In the genomic region with DNA sequence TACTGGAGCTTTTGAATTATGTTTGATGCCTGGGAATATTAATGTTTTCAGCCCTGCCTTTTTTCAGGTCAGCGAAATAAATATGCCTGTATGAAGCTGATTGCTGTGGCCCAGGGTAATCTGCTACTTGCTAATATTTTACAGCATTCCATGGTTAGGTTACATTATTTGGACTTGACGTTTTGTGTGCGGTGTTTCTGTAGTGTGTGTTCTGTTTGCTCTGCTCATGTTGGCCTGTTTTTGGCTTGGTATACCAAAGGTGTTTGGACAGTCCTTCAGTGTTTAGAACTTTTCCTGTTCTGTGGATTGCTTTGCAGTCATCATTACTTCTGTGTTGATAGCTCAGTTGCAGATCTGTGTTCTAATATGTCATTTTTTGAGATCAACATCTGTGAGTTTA, we compare ENCODE assay signal across 1 cellular context.
TF ChIP-seq lines count a peak whose summit lies in the region.

No MANE protein-coding gene starts in this region.

TF ChIP-seq in GM23338, 12 proteins besides CTCF, POLR2A, EP300 and RAD21 (continued from another document):
- TF ChIP-seq, protein P1, sequence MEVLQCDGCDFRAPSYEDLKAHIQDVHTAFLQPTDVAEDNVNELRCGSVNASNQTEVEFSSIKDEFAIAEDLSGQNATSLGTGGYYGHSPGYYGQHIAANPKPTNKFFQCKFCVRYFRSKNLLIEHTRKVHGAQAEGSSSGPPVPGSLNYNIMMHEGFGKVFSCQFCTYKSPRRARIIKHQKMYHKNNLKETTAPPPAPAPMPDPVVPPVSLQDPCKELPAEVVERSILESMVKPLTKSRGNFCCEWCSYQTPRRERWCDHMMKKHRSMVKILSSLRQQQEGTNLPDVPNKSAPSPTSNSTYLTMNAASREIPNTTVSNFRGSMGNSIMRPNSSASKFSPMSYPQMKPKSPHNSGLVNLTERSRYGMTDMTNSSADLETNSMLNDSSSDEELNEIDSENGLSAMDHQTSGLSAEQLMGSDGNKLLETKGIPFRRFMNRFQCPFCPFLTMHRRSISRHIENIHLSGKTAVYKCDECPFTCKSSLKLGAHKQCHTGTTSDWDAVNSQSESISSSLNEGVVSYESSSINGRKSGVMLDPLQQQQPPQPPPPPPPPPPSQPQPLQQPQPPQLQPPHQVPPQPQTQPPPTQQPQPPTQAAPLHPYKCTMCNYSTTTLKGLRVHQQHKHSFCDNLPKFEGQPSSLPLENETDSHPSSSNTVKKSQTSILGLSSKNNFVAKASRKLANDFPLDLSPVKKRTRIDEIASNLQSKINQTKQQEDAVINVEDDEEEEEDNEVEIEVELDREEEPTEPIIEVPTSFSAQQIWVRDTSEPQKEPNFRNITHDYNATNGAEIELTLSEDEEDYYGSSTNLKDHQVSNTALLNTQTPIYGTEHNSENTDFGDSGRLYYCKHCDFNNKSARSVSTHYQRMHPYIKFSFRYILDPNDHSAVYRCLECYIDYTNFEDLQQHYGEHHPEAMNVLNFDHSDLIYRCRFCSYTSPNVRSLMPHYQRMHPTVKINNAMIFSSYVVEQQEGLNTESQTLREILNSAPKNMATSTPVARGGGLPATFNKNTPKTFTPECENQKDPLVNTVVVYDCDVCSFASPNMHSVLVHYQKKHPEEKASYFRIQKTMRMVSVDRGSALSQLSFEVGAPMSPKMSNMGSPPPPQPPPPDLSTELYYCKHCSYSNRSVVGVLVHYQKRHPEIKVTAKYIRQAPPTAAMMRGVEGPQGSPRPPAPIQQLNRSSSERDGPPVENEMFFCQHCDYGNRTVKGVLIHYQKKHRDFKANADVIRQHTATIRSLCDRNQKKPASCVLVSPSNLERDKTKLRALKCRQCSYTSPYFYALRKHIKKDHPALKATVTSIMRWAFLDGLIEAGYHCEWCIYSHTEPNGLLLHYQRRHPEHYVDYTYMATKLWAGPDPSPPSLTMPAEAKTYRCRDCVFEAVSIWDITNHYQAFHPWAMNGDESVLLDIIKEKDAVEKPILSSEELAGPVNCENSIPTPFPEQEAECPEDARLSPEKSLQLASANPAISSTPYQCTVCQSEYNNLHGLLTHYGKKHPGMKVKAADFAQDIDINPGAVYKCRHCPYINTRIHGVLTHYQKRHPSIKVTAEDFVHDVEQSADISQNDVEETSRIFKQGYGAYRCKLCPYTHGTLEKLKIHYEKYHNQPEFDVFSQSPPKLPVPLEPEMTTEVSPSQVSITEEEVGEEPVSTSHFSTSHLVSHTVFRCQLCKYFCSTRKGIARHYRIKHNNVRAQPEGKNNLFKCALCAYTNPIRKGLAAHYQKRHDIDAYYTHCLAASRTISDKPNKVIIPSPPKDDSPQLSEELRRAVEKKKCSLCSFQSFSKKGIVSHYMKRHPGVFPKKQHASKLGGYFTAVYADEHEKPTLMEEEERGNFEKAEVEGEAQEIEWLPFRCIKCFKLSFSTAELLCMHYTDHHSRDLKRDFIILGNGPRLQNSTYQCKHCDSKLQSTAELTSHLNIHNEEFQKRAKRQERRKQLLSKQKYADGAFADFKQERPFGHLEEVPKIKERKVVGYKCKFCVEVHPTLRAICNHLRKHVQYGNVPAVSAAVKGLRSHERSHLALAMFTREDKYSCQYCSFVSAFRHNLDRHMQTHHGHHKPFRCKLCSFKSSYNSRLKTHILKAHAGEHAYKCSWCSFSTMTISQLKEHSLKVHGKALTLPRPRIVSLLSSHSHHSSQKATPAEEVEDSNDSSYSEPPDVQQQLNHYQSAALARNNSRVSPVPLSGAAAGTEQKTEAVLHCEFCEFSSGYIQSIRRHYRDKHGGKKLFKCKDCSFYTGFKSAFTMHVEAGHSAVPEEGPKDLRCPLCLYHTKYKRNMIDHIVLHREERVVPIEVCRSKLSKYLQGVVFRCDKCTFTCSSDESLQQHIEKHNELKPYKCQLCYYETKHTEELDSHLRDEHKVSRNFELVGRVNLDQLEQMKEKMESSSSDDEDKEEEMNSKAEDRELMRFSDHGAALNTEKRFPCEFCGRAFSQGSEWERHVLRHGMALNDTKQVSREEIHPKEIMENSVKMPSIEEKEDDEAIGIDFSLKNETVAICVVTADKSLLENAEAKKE (CRISPR knock-in tag; IDR thresholded peaks at IDR 0.05), result no peak
- TF ChIP-seq CREB1 (CRISPR knock-in tag; IDR thresholded peaks at IDR 0.05; ENCODE audit: low read depth) (no peak), STAT1 (IDR thresholded peaks at IDR 0.05; ENCODE audit: unreplicated experiment) (no peak)
